1 cellular context compared by ENCODE assay signal in the genomic region with DNA sequence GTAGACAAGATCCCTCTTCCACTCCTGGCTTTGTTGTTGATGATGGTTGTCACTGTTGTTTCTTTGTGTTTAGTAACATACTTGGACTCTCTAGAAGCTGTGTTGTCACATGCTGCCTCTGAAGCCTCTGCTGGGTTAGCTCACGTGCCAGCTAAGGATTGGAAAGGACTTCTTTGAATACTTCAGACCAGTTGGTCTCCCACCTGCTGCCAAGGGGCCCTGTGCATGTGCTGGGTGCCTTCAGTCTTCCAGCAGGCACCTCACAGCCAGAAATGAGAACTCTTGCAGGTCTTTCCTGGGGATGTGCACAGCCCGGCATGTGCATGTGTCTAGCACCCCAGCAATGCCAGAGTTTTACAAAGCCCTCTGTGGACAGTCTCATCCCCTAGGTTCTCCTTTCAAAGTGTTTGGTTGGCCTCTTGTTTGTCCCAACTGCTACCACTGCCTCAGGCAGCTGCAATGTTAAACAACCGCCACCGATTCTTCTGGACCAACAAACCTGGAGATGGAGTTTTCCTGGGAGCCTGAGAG.
TF ChIP-seq lines count a peak whose summit lies in the region.

No MANE protein-coding gene starts in this region.

TF ChIP-seq in SK-N-SH treated with all-trans-retinoic acid at 6 μM for 48 hours, 23 proteins besides CTCF, POLR2A, EP300 and RAD21 (continued from another document):
- TF ChIP-seq CREB5 (CRISPR knock-in tag; IDR thresholded peaks at IDR 0.05; ENCODE audit: low read depth): no peak
- no peak for TF ChIP-seq POU6F1 (CRISPR knock-in tag; IDR thresholded peaks at IDR 0.05; ENCODE audit: borderline replicate concordance, low read depth)
- TF ChIP-seq PPARA (CRISPR knock-in tag; IDR thresholded peaks at IDR 0.05; ENCODE audit: borderline replicate concordance): no peak
- TF ChIP-seq SNAI2 (CRISPR knock-in tag; IDR thresholded peaks at IDR 0.05): no peak
- no peak for TF ChIP-seq ZFP30 (CRISPR knock-in tag; IDR thresholded peaks at IDR 0.05)
- no peak for TF ChIP-seq BACH2 (CRISPR knock-in tag; IDR thresholded peaks at IDR 0.05; ENCODE audit: borderline replicate concordance)
- TF ChIP-seq CSDC2 (CRISPR knock-in tag; IDR thresholded peaks at IDR 0.05): no peak
- TF ChIP-seq, protein P1, sequence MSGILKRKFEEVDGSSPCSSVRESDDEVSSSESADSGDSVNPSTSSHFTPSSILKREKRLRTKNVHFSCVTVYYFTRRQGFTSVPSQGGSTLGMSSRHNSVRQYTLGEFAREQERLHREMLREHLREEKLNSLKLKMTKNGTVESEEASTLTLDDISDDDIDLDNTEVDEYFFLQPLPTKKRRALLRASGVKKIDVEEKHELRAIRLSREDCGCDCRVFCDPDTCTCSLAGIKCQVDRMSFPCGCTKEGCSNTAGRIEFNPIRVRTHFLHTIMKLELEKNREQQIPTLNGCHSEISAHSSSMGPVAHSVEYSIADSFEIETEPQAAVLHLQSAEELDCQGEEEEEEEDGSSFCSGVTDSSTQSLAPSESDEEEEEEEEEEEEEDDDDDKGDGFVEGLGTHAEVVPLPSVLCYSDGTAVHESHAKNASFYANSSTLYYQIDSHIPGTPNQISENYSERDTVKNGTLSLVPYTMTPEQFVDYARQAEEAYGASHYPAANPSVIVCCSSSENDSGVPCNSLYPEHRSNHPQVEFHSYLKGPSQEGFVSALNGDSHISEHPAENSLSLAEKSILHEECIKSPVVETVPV (CRISPR knock-in tag; IDR thresholded peaks at IDR 0.05): no peak
- no peak for TF ChIP-seq TSHZ2 (CRISPR knock-in tag; IDR thresholded peaks at IDR 0.05)
